In the genomic region with DNA sequence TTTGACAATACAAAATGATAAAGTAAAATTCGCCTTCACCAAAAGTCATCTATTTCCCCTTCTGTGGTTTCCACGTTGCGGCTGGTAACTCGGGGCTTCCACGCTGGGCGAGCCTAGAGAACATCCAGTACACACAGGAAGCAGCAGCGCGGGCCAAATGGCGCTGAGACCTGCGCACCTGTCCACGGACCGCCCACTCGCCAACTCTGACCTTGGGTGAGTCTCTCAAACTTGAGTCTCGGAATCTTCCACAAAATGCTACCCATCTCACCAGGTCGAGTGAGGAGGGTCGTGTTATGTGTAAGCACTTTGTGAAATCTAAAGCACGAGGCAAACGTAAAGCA, we compare ENCODE assay signal across 8 cellular contexts. TPM values are rescaled to one million over a fixed set of nuclear protein-coding genes. Genes with fewer than 3 reads are reported as not detected.
DNase-seq lines count a peak whose midpoint lies in the region; ATAC-seq and TF ChIP-seq lines count a peak whose summit lies in the region.

No MANE protein-coding gene starts in this region.

- CTCF ChIA-PET in Calu3 (lab: Charles Lee), result interaction anchor here (0.7 to 1.1 kb wide), 2 partner anchors 225 to 392 kb away, joined by 3 read pairs; a partner anchor contains a TSS

- no peak overlapping the region for H3K4me3 Mint-ChIP-seq in Calu3 (ENCODE audit: low read depth, unreplicated experiment)

- H3K4me1 ChIP-seq in HUES6 (ENCODE audit: control insufficient read depth, insufficient read depth, low read length), result peaks cover 8% of the 10 kb centered on the region
- peaks cover 11% of the 10 kb centered on the region; the same call in 1 of the 2 replicates for H3K4me1 ChIP-seq in iPS-20b (ENCODE audit: insufficient read depth, low read length)

- no peaks in the 10 kb centered on the region for H3K4me1 Mint-ChIP-seq in Calu3 (ENCODE audit: low read depth, unreplicated experiment)

- H3K4me3 ChIP-seq in HUES6 (ENCODE audit: low read depth, low read length) (peak overlapping the region; percentile 80), SK-N-MC (peak overlapping the region; percentile 96), iPS-20b (ENCODE audit: low read length) (peak overlapping the region; percentile 74)

- no peaks in the 10 kb centered on the region for H3K36me3 Mint-ChIP-seq in Calu3 (ENCODE audit: insufficient read depth, unreplicated experiment)

- no peaks in the 10 kb centered on the region for H3K27me3 Mint-ChIP-seq in Calu3 (ENCODE audit: unreplicated experiment)

- TF ChIP-seq CTCF in Calu3 (IDR thresholded peaks at IDR 0.05; ENCODE audit: unreplicated experiment), result no peak

- no peaks in the 10 kb centered on the region for H3K9me3 Mint-ChIP-seq in Calu3 (ENCODE audit: low read depth, unreplicated experiment)

- no peaks in the 10 kb centered on the region for H3K27me3 ChIP-seq in HUES6 (ENCODE audit: control insufficient read depth, insufficient read depth, low read length)
- no peaks in the 10 kb centered on the region for H3K27me3 ChIP-seq in iPS-20b (ENCODE audit: insufficient read depth, low read length)

- intact Hi-C loops in Calu3 (cut with micrococcal nuclease; ENCODE audit: unreplicated experiment), result loop anchor here (5.0 to 10.0 kb wide), 5 partner anchors 125 to 487 kb away; a partner anchor contains a TSS

- H3K36me3 ChIP-seq in HUES6 (ENCODE audit: control insufficient read depth, insufficient read depth, low read length) (peaks cover 19% of the 10 kb centered on the region), SK-N-MC (ENCODE audit: insufficient read depth, low read length) (peaks cover 3% of the 10 kb centered on the region; the same call in 1 of the 2 replicates), iPS-20b (ENCODE audit: insufficient read depth, low read depth, low read length) (peaks cover 27% of the 10 kb centered on the region)

- H3K27ac ChIP-seq in HUES6 (ENCODE audit: low read depth, low read length), result peak overlapping the region; percentile 71
- peak overlapping the region; percentile 82 for H3K27ac ChIP-seq in SK-N-MC
- H3K27ac ChIP-seq in iPS-20b (ENCODE audit: low read length), result peak overlapping the region; percentile 64

- H3K9ac ChIP-seq in HUES6 (ENCODE audit: low read length), result peak overlapping the region; percentile 82
- peak overlapping the region; percentile 86 for H3K9ac ChIP-seq in SK-N-MC (ENCODE audit: insufficient read length)
- H3K9ac ChIP-seq in iPS-20b (ENCODE audit: low read depth, low read length), result peak overlapping the region; percentile 86

- BruUV-seq in Calu3 (replicated peaks; lab: Mats Ljungman, UMichigan), result TSS peak; percentile 83

- H3K27ac Mint-ChIP-seq in Calu3 (ENCODE audit: unreplicated experiment), result no peak overlapping the region

- DNase-seq in Calu3 (peak; percentile 57), SK-N-MC (ENCODE audit: low read depth, low spot score) (no peak), globus pallidus (ENCODE audit: low spot score) (no peak)
- DNase-seq in activated naive CD8-positive, alpha-beta T cell treated with anti-CD3 and anti-CD28 coated beads, Interleukin-2, amount 50 U/mL, for 16 hours (ENCODE audit: low read depth, low spot score), result peak; percentile 36
- peak; percentile 30 to 72 (median 40) for DNase-seq in stimulated activated CD4-positive, alpha-beta T cell treated with anti-CD3 and anti-CD28 coated beads, TNF-alpha, amount 100 ng/mL, for 24 hours (ENCODE audit: low read depth in 3 of 3)

- H3K9me3 ChIP-seq in HUES6 (ENCODE audit: control insufficient read depth, insufficient read depth, low read depth, low read length) (no peaks in the 10 kb centered on the region), SK-N-MC (ENCODE audit: low read depth, low read length) (no peaks in the 10 kb centered on the region), iPS-20b (ENCODE audit: insufficient read depth, low read depth, low read length) (no peaks in the 10 kb centered on the region)

- peak; percentile 33 for ATAC-seq in GM21381 (IDR thresholded peaks at IDR 0.05; ENCODE audit: unreplicated experiment)

RNA-seq across cellular contexts. Expression of a gene that starts 0.8 kb away (rescaled TPM):
- total RNA-seq in Calu3 (2022), result 46.6 and 49.6 TPM in 2 replicates

RNA-seq across cellular contexts. Expression of a gene that starts 57.7 kb away (rescaled TPM):
- 0.31 and 0.76 TPM in 2 replicates for total RNA-seq in Calu3 (2022)

Comparison
In these comparisons a context has a peak if more than half of its experiments do, and no peak if none do; other contexts are left out.
1. DNase-seq: peak in Calu3 (single experiment), activated naive CD8-positive, alpha-beta T cell treated with anti-CD3 and anti-CD28 coated beads, Interleukin-2, amount 50 U/mL, for 16 hours (single experiment) and stimulated activated CD4-positive, alpha-beta T cell treated with anti-CD3 and anti-CD28 coated beads, TNF-alpha, amount 100 ng/mL, for 24 hours (3 of 3); none in SK-N-MC (single experiment) and globus pallidus (single experiment).
2. Peak in every context shown above with its lines, with median percentiles within 50 percentile points of each other: H3K27ac ChIP-seq, H3K4me3 ChIP-seq and H3K9ac ChIP-seq.